Comparison of ENCODE assay signal across 8 cellular contexts in genomic region chr1:8889925-8890785, GRCh38. TPM values are rescaled to one million over a fixed set of nuclear protein-coding genes. Genes with fewer than 3 reads are reported as not detected.
DNase-seq lines count a peak whose midpoint lies in the region; ATAC-seq and TF ChIP-seq lines count a peak whose summit lies in the region.

No MANE protein-coding gene starts in this region.

- H3K27ac ChIP-seq in osteoblast (ENCODE audit: low read depth, low read length): peak overlapping the region; percentile 87

- ATAC-seq in GM21825 (IDR thresholded peaks at IDR 0.05; ENCODE audit: unreplicated experiment) (no peak), HG03520 (IDR thresholded peaks at IDR 0.05; ENCODE audit: unreplicated experiment) (no peak), HG03571 (IDR thresholded peaks at IDR 0.05; ENCODE audit: unreplicated experiment) (no peak), HG02678 (IDR thresholded peaks at IDR 0.05; ENCODE audit: unreplicated experiment) (no peak)

- H3K4me3 ChIP-seq in osteoblast (ENCODE audit: insufficient read depth, low read length): peak overlapping the region; percentile 37

- DNase-seq in DMS79 (lab: John Stamatoyannopoulos, UW): peak; percentile 39
- peak; percentile 56 for DNase-seq in RPMI8226
- peak; percentile 88 for DNase-seq in fibroblast of peridontal ligament (ENCODE audit: extremely low read depth)
- peak; percentile 93 for DNase-seq in osteoblast (ENCODE audit: insufficient read length, low spot score, missing footprints)

- H3K9me3 ChIP-seq in osteoblast (ENCODE audit: low read depth, low read length): no peaks in the 10 kb centered on the region

- no peak for TF ChIP-seq CTCF in osteoblast (IDR thresholded peaks at IDR 0.05; ENCODE audit: extremely low read depth, low read depth, low read length)

- no peaks in the 10 kb centered on the region for H3K36me3 ChIP-seq in osteoblast (ENCODE audit: insufficient read depth, low read length)

- H4K20me1 ChIP-seq in osteoblast (ENCODE audit: insufficient read depth, low read length): no peaks in the 10 kb centered on the region

- no peaks in the 10 kb centered on the region for H3K27me3 ChIP-seq in osteoblast (ENCODE audit: insufficient read depth, low read length)

- peaks cover 23% of the 10 kb centered on the region for H3K4me1 ChIP-seq in osteoblast (ENCODE audit: insufficient read depth, low read length)

- peak overlapping the region; percentile 76 for H3K4me2 ChIP-seq in osteoblast (ENCODE audit: insufficient read depth, low read length)

- no peak overlapping the region for H2AFZ ChIP-seq in osteoblast (ENCODE audit: low read length)

- no peaks in the 10 kb centered on the region for H3K79me2 ChIP-seq in osteoblast (ENCODE audit: insufficient read depth, low read length)

RNA-seq across cellular contexts. Expression of gene ENO1, which starts 11.7 kb away (rescaled TPM):
- total RNA-seq in osteoblast: 1,079 and 1,591 TPM in 2 replicates

RNA-seq across cellular contexts. Expression of gene CA6, which starts 55.5 kb away (rescaled TPM):
- total RNA-seq in osteoblast: not detected in 2 replicates

Comparison
In these comparisons a context has a peak if more than half of its experiments do, and no peak if none do; other contexts are left out.
1. DNase-seq: peak in every context shown above with its lines; median percentile 93 in osteoblast; 88 in fibroblast of peridontal ligament; 56 in RPMI8226; 39 in DMS79.